Comparison of ENCODE assay signal across 26 cellular contexts in the genomic region with DNA sequence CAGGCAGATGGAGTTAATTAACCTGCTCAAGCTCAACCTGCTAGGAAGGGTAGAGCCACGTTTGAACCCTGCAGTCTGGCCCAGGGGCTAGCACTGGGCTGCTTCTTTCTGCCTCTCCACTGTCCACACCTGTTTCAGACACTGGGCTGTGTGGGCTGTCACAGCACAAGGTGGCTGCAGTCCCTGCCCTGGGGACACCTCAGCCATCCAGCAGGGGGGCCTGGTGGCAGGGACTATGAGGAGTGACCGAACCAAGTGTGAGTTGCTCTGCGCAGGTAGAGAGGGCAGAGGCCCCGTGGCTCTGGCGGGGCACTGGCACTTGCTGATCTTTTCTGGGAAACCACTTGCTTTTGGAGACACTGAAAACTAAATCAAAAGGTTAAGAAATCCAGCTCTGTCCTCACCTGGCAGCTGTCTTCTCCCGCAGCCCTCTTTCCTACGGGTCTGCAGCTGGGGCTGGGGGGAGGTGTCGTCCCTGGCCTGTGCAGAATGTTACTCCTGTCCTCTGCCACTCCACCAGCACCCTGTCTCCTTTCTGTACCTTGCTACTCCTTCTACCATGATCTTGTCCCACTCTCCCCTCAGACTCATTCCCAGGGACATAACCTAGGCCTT. TPM values are rescaled to one million over a fixed set of nuclear protein-coding genes. Genes with fewer than 3 reads are reported as not detected.
"Had no signal": no experiment of that assay in that cellular context is flagged by ENCODE, and none has a peak within 500 bp of the region (broad histone marks: within the 10 kb centered on the region; RNA-seq: fewer than 3 reads in every experiment).

No MANE protein-coding gene starts in this region.

- H3K27ac ChIP-seq: foreskin keratinocyte, left lung, transverse colon, vagina had no signal

- H3K27me3 Mint-ChIP-seq: activated CD4-positive, alpha-beta memory T cell treated with anti-CD3 and anti-CD28 coated beads for 36 hours; activated CD4-positive, alpha-beta T cell treated with anti-CD3 and anti-CD28 coated beads for 36 hours; activated naive CD8-positive, alpha-beta T cell; effector memory CD8-positive, alpha-beta T cell; progenitor cell of endocrine pancreas had no signal

- H3K9me3 Mint-ChIP-seq: activated CD4-positive, alpha-beta memory T cell treated with anti-CD3 and anti-CD28 coated beads for 36 hours; effector memory CD8-positive, alpha-beta T cell; nephron; T-helper 1 cell treated with Interleukin-12 subunit alpha and Interleukin-12 subunit beta and Interleukin-4 antibody, amounts not matched to agents 30 μg/mL and 1 μg/mL, for 36 hours had no signal

- H3K27ac Mint-ChIP-seq: activated CD4-positive, alpha-beta memory T cell treated with anti-CD3 and anti-CD28 coated beads for 36 hours; activated CD4-positive, alpha-beta T cell treated with anti-CD3 and anti-CD28 coated beads for 36 hours; activated naive CD8-positive, alpha-beta T cell; progenitor cell of endocrine pancreas; T-helper 1 cell treated with Interleukin-12 subunit alpha and Interleukin-12 subunit beta and Interleukin-4 antibody, amounts not matched to agents 30 μg/mL and 1 μg/mL, for 36 hours had no signal

- H3K9me3 ChIP-seq: left lung, transverse colon, vagina had no signal

- H3K27me3 ChIP-seq: foreskin keratinocyte, left lung, transverse colon, vagina had no signal

- DNase-seq: activated CD4-positive, alpha-beta memory T cell treated with anti-CD3 and anti-CD28 coated beads for 36 hours; activated CD4-positive, alpha-beta T cell treated with anti-CD3 and anti-CD28 coated beads for 36 hours; activated CD8-positive, alpha-beta memory T cell treated with anti-CD3 and anti-CD28 coated beads, Interleukin-2, amount 50 U/mL, for 4 hours; activated gamma-delta T cell; activated T-cell treated with anti-CD3 and anti-CD28 coated beads, Interleukin-2, amount 50 U/mL, for 48 hours; amniotic stem cell; effector memory CD8-positive, alpha-beta T cell; foreskin keratinocyte; left lung; midbrain; stimulated activated CD4-positive, alpha-beta T cell treated with anti-CD3 and anti-CD28 coated beads, Interleukin-12 subunit alpha, Interleukin-12 subunit beta, amount 100 ng/mL, for 4 hours; stimulated activated CD4-positive, alpha-beta T cell treated with anti-CD3 and anti-CD28 coated beads, Interleukin-1b, Interleukin-23, amount 100 ng/mL, for 48 hours; stimulated activated naive CD4-positive, alpha-beta T cell treated with Interleukin-2 at 50 U/mL for 16 hours; transverse colon had no signal

- H3K4me3 ChIP-seq: left lung, transverse colon, vagina had no signal

- H3K4me3 Mint-ChIP-seq: activated CD4-positive, alpha-beta memory T cell treated with anti-CD3 and anti-CD28 coated beads for 36 hours; activated CD4-positive, alpha-beta T cell treated with anti-CD3 and anti-CD28 coated beads for 36 hours; activated naive CD8-positive, alpha-beta T cell; effector memory CD8-positive, alpha-beta T cell; nephron; T-helper 1 cell treated with Interleukin-12 subunit alpha and Interleukin-12 subunit beta and Interleukin-4 antibody, amounts not matched to agents 30 μg/mL and 1 μg/mL, for 36 hours had no signal

- ATAC-seq: activated CD4-positive, alpha-beta T cell treated with anti-CD3 and anti-CD28 coated beads for 36 hours; effector memory CD8-positive, alpha-beta T cell; foreskin keratinocyte; left lung; SK-N-SH treated with all-trans-retinoic acid at 6 μM for 48 hours had no signal

RNA-seq across cellular contexts. Expression of gene KCNK4, which starts 12.4 kb away (rescaled TPM):
- total RNA-seq: activated CD4-positive, alpha-beta T cell treated with anti-CD3 and anti-CD28 coated beads for 36 hours; dermis microvascular lymphatic vessel endothelial cell; epithelial cell of proximal tubule; fibroblast of lung; foreskin keratinocyte; kidney epithelial cell; left lung; lung microvascular endothelial cell; omental fat pad had no signal
- polyA plus RNA-seq: fibroblast of lung had no signal

RNA-seq across cellular contexts. Expression of gene CATSPERZ, which starts 21.5 kb away (rescaled TPM):
- total RNA-seq: activated CD4-positive, alpha-beta memory T cell treated with anti-CD3 and anti-CD28 coated beads for 36 hours; dermis microvascular lymphatic vessel endothelial cell; epithelial cell of proximal tubule; kidney epithelial cell; left lung; lung microvascular endothelial cell; omental fat pad; progenitor cell of endocrine pancreas; vagina had no signal
- polyA plus RNA-seq: fibroblast of lung had no signal
